Comparison of ENCODE assay signal across 28 cellular contexts in the genomic region with DNA sequence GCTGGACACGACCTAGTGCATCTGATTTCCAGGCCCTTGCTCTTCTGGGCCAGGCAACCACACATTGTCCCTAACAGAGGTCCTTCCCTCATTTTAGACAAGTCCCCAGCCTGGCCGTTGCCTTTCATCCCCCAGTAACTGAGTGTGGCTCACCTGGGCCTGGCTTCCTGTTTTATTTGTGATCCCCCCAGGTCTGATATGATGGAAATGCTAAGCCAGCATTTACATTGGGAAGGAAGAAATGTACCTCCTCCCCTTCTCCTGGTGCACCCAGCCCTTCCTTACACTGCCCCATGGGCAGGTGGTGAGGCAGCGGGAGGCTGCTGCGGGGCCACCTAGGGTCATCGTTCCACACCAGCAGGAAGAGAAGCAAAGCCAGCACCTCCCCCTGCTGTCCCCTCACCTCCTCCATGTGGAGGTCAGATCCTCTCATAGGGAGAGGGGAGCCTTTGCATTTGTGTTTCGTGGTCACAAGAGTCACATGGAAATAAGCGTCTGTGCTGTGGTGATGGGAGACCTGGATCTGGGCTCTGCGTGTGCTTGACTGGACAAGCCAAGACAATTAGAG.
DNase-seq lines count a peak whose midpoint lies in the region; ATAC-seq and TF ChIP-seq lines count a peak whose summit lies in the region.
"Had no signal": no experiment of that assay in that cellular context is flagged by ENCODE, and none has a peak within 500 bp of the region (broad histone marks: within the 10 kb centered on the region; RNA-seq: fewer than 3 reads in every experiment).

No MANE protein-coding gene starts in this region.

- no peaks in the 10 kb centered on the region for H3K36me3 ChIP-seq in lower lobe of right lung
- H3K36me3 ChIP-seq: MG63, SJCRH30 had no signal

- H3K27ac ChIP-seq in lower lobe of right lung: no peak overlapping the region
- H3K27ac ChIP-seq: 22Rv1, C4-2B, SJCRH30 had no signal

- peak; percentile 35 for DNase-seq in activated CD8-positive, alpha-beta memory T cell treated with anti-CD3 and anti-CD28 coated beads for 24 hours
- no peak for DNase-seq in activated CD8-positive, alpha-beta memory T cell treated with anti-CD3 and anti-CD28 coated beads, Interleukin-2, amount 50 U/mL, for 4 hours
- DNase-seq in left lobe of liver (ENCODE audit: low spot score) (peak; percentile 16), progenitor cell of endocrine pancreas (ENCODE audit: low spot score, unreplicated experiment) (peak; percentile 1), HPDE6-E6E7 (ENCODE audit: extremely low spot score) (no peak), HK-2 (ENCODE audit: unreplicated experiment) (no peak), lower lobe of right lung (no peak)
- DNase-seq: DMS 273 treated with DMSO at 0.1 percent for 48 hours; DMS79; EL; GDM1; KBM-7; MG63; NCI-H1105 treated with DMSO at 0.1 percent for 48 hours; NCI-H146; NCI-H1930; NCI-H446 treated with DMSO at 0.1 percent for 48 hours; NCI-H526; NCI-H82; NK-92 treated with Interleukin-12 subunit alpha and Interleukin-12 subunit beta, amount 100 ng/mL, for 24 hours; PC-3; SJCRH30 had no signal

- H3K4me3 Mint-ChIP-seq in progenitor cell of endocrine pancreas (ENCODE audit: low read depth): no peak overlapping the region
- H3K4me3 Mint-ChIP-seq: B cell; CD8-positive, alpha-beta T cell had no signal

- no peaks in the 10 kb centered on the region for H3K4me1 Mint-ChIP-seq in progenitor cell of endocrine pancreas (ENCODE audit: low read depth)
- H3K4me1 Mint-ChIP-seq: B cell had no signal

- ATAC-seq in left lobe of liver (no peak), lower lobe of right lung (no peak), HG03159 (IDR thresholded peaks at IDR 0.05; ENCODE audit: unreplicated experiment) (no peak)
- ATAC-seq: CD8-positive, alpha-beta T cell; PC-3; Right ventricle myocardium inferior had no signal

- no peaks in the 10 kb centered on the region for H3K27me3 ChIP-seq in lower lobe of right lung (ENCODE audit: low read depth)
- H3K27me3 ChIP-seq: SJCRH30 had no signal

- peaks cover 3% of the 10 kb centered on the region for H3K36me3 Mint-ChIP-seq in progenitor cell of endocrine pancreas (ENCODE audit: insufficient read depth)
- H3K36me3 Mint-ChIP-seq: CD8-positive, alpha-beta T cell had no signal

- no peak overlapping the region for H3K27ac Mint-ChIP-seq in progenitor cell of endocrine pancreas
- H3K27ac Mint-ChIP-seq: B cell; CD8-positive, alpha-beta T cell had no signal

- peaks cover 12% of the 10 kb centered on the region for H3K9me3 Mint-ChIP-seq in progenitor cell of endocrine pancreas (ENCODE audit: low read depth)

- TF ChIP-seq CTCF in progenitor cell of endocrine pancreas (IDR thresholded peaks at IDR 0.05; ENCODE audit: unreplicated experiment): no peak
- TF ChIP-seq CTCF in lower lobe of right lung (IDR thresholded peaks at IDR 0.05): no peak

- H3K27me3 Mint-ChIP-seq in progenitor cell of endocrine pancreas: no peaks in the 10 kb centered on the region

- H3K4me1 ChIP-seq in lower lobe of right lung: no peaks in the 10 kb centered on the region
- H3K4me1 ChIP-seq: SJCRH30 had no signal

- intact Hi-C loops in lower lobe of right lung (cut with DNase I): no loop called here

- no peak overlapping the region for H3K4me3 ChIP-seq in lower lobe of right lung
- H3K4me3 ChIP-seq: MG63, SJCRH30 had no signal

- peaks cover 10% of the 10 kb centered on the region for H3K9me3 ChIP-seq in lower lobe of right lung
- H3K9me3 ChIP-seq: MG63, SJCRH30 had no signal

Comparison
In these comparisons a context has a peak if more than half of its experiments do, and no peak if none do; other contexts are left out.
1. DNase-seq: peak in activated CD8-positive, alpha-beta memory T cell treated with anti-CD3 and anti-CD28 coated beads for 24 hours (single experiment), left lobe of liver (single experiment) and progenitor cell of endocrine pancreas (single experiment); none in activated CD8-positive, alpha-beta memory T cell treated with anti-CD3 and anti-CD28 coated beads, Interleukin-2, amount 50 U/mL, for 4 hours (single experiment), HPDE6-E6E7 (single experiment), HK-2 (single experiment) and lower lobe of right lung (single experiment).